1 cellular context compared by ENCODE assay signal in genomic region chr1:202801169-202801568, GRCh38.
TF ChIP-seq lines count a peak whose summit lies in the region.

No MANE protein-coding gene starts in this region.

TF ChIP-seq in SK-N-SH treated with all-trans-retinoic acid at 6 μM for 48 hours, 23 proteins besides CTCF, POLR2A, EP300 and RAD21 (continued from another document):
- TF ChIP-seq CREB5 (CRISPR knock-in tag; IDR thresholded peaks at IDR 0.05; ENCODE audit: low read depth) (no peak), OSR1 (CRISPR knock-in tag; IDR thresholded peaks at IDR 0.05) (no peak), CSDC2 (CRISPR knock-in tag; IDR thresholded peaks at IDR 0.05) (no peak), ARNTL (CRISPR knock-in tag; IDR thresholded peaks at IDR 0.05; ENCODE audit: borderline replicate concordance, low read depth) (no peak), TSHZ2 (CRISPR knock-in tag; IDR thresholded peaks at IDR 0.05) (no peak), GLIS3 (CRISPR knock-in tag; IDR thresholded peaks at IDR 0.05) (no peak), ESRRG (CRISPR knock-in tag; IDR thresholded peaks at IDR 0.05) (no peak), POU6F1 (CRISPR knock-in tag; IDR thresholded peaks at IDR 0.05; ENCODE audit: borderline replicate concordance, low read depth) (no peak)
